Comparison of ENCODE assay signal across 8 cellular contexts in the genomic region with DNA sequence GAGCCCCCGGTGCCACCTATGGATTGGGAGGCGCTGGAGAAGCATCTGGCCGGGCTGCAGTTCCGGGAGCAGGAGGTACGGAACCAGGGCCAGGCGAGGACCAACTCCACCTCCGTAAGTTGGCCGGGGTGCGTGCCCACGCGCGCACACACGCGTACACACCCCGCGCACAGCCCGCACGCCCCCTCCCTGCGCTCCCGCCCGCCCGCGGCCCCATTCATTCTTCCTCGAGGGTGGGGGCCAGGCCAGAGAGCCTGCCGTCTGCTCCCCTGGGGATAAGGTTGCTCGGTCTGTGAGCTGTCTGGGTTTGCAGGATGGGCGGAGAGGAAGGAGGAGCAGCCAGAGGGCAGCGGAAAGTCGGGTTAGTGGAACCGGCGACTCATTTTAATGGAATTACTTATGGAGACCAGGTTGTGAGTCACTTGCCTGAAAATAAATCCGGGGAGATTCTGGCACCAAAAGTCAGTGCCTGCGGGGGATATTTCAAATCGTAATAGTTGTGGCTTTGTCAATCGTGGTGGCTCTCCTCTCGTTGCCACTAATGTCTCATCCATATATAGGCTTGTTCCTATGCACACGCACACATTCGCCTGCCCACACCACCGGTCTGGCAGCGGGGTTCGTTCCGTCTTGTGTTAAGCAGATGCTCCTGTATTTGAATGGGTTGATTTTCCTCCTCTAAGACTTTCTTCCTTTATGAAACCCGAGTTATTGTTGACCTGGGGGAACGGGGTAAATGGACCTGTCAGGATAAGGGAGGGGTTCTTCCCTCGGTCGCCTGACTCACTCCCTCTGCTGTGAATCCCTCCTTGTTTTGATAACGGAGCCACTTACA.
DNase-seq lines count a peak whose midpoint lies in the region; ATAC-seq lines count a peak whose summit lies in the region.

No MANE protein-coding gene starts in this region.

- no peak for ATAC-seq in natural killer cell treated with Interleukin-12 subunit alpha and Interleukin-12 subunit beta and Interleukin-15 and Interleukin-18, amount 100 ng/mL, for 72 hours
- ATAC-seq in HG03378 (IDR thresholded peaks at IDR 0.05; ENCODE audit: unreplicated experiment) (no peak), GM18520 (IDR thresholded peaks at IDR 0.05; ENCODE audit: unreplicated experiment) (no peak)

- H3K27ac Mint-ChIP-seq in activated T-helper 1 cell treated with anti-CD3 and anti-CD28 coated beads, Interleukin-12 subunit alpha, Interleukin-12 subunit beta, Interleukin-2, Interleukin-4 antibody, amounts not matched to agents 30 ng/mL and 10 ng/mL and 1 ng/mL, durations not matched to agents 14 hours and 24 hours and 36 hours, result no peak overlapping the region
- no peak overlapping the region for H3K27ac Mint-ChIP-seq in natural killer cell treated with Interleukin-12 subunit alpha and Interleukin-12 subunit beta and Interleukin-15 and Interleukin-18, amount 100 ng/mL, for 72 hours

- DNase-seq in SHP77 (lab: John Stamatoyannopoulos, UW) (peak; percentile 10 to 33), SHP77 treated with DMSO at 0.1 percent for 48 hours (lab: John Stamatoyannopoulos, UW) (no peak), NCI-H187 treated with DMSO at 0.1 percent for 48 hours (lab: John Stamatoyannopoulos, UW) (peak; percentile 32), foreskin melanocyte (peak; percentile 91)
- no peak for DNase-seq in activated T-helper 1 cell treated with anti-CD3 and anti-CD28 coated beads, Interleukin-12 subunit alpha, Interleukin-12 subunit beta, Interleukin-2, Interleukin-4 antibody, amounts not matched to agents 30 ng/mL and 10 ng/mL and 1 ng/mL, durations not matched to agents 14 hours and 24 hours and 36 hours (ENCODE audit: low spot score)
- DNase-seq in natural killer cell treated with Interleukin-12 subunit alpha and Interleukin-12 subunit beta and Interleukin-15 and Interleukin-18, amount 100 ng/mL, for 72 hours (ENCODE audit: low spot score), result no peak

- H3K36me3 Mint-ChIP-seq in activated T-helper 1 cell treated with anti-CD3 and anti-CD28 coated beads, Interleukin-12 subunit alpha, Interleukin-12 subunit beta, Interleukin-2, Interleukin-4 antibody, amounts not matched to agents 30 ng/mL and 10 ng/mL and 1 ng/mL, durations not matched to agents 14 hours and 24 hours and 36 hours (ENCODE audit: low read depth), result no peaks in the 10 kb centered on the region
- no peaks in the 10 kb centered on the region for H3K36me3 Mint-ChIP-seq in natural killer cell treated with Interleukin-12 subunit alpha and Interleukin-12 subunit beta and Interleukin-15 and Interleukin-18, amount 100 ng/mL, for 72 hours

- H3K4me3 Mint-ChIP-seq in activated T-helper 1 cell treated with anti-CD3 and anti-CD28 coated beads, Interleukin-12 subunit alpha, Interleukin-12 subunit beta, Interleukin-2, Interleukin-4 antibody, amounts not matched to agents 30 ng/mL and 10 ng/mL and 1 ng/mL, durations not matched to agents 14 hours and 24 hours and 36 hours, result peak overlapping the region; percentile 60
- H3K4me3 Mint-ChIP-seq in natural killer cell treated with Interleukin-12 subunit alpha and Interleukin-12 subunit beta and Interleukin-15 and Interleukin-18, amount 100 ng/mL, for 72 hours, result peak overlapping the region; percentile 45

- peaks cover 61% of the 10 kb centered on the region for H3K27me3 Mint-ChIP-seq in activated T-helper 1 cell treated with anti-CD3 and anti-CD28 coated beads, Interleukin-12 subunit alpha, Interleukin-12 subunit beta, Interleukin-2, Interleukin-4 antibody, amounts not matched to agents 30 ng/mL and 10 ng/mL and 1 ng/mL, durations not matched to agents 14 hours and 24 hours and 36 hours (ENCODE audit: insufficient read depth)
- peaks cover 33 to 58% of the 10 kb centered on the region in 2 donors for H3K27me3 Mint-ChIP-seq in natural killer cell treated with Interleukin-12 subunit alpha and Interleukin-12 subunit beta and Interleukin-15 and Interleukin-18, amount 100 ng/mL, for 72 hours

- H3K4me1 Mint-ChIP-seq in activated T-helper 1 cell treated with anti-CD3 and anti-CD28 coated beads, Interleukin-12 subunit alpha, Interleukin-12 subunit beta, Interleukin-2, Interleukin-4 antibody, amounts not matched to agents 30 ng/mL and 10 ng/mL and 1 ng/mL, durations not matched to agents 14 hours and 24 hours and 36 hours (ENCODE audit: low read depth), result peaks cover 10% of the 10 kb centered on the region
- peaks cover 11% of the 10 kb centered on the region in 2 donors for H3K4me1 Mint-ChIP-seq in natural killer cell treated with Interleukin-12 subunit alpha and Interleukin-12 subunit beta and Interleukin-15 and Interleukin-18, amount 100 ng/mL, for 72 hours (ENCODE audit: low read depth in 2 of 2)

- intact Hi-C loops in activated T-helper 1 cell treated with anti-CD3 and anti-CD28 coated beads, Interleukin-12 subunit alpha, Interleukin-12 subunit beta, Interleukin-2, Interleukin-4 antibody, amounts not matched to agents 30 ng/mL and 10 ng/mL and 1 ng/mL, durations not matched to agents 14 hours and 24 hours and 36 hours (cut with micrococcal nuclease), result loop anchor here (10.0 kb wide), 1 partner anchor 1660 kb away; a partner anchor contains a TSS

- no peaks in the 10 kb centered on the region for H3K9me3 Mint-ChIP-seq in activated T-helper 1 cell treated with anti-CD3 and anti-CD28 coated beads, Interleukin-12 subunit alpha, Interleukin-12 subunit beta, Interleukin-2, Interleukin-4 antibody, amounts not matched to agents 30 ng/mL and 10 ng/mL and 1 ng/mL, durations not matched to agents 14 hours and 24 hours and 36 hours
- H3K9me3 Mint-ChIP-seq in natural killer cell treated with Interleukin-12 subunit alpha and Interleukin-12 subunit beta and Interleukin-15 and Interleukin-18, amount 100 ng/mL, for 72 hours, result no peaks in the 10 kb centered on the region

Comparison
In these comparisons a context has a peak if more than half of its experiments do, and no peak if none do; other contexts are left out.
1. DNase-seq: peak in SHP77 (2 of 2), NCI-H187 treated with DMSO at 0.1 percent for 48 hours (single experiment) and foreskin melanocyte (single experiment); none in SHP77 treated with DMSO at 0.1 percent for 48 hours (single experiment), activated T-helper 1 cell treated with anti-CD3 and anti-CD28 coated beads, Interleukin-12 subunit alpha, Interleukin-12 subunit beta, Interleukin-2, Interleukin-4 antibody, amounts not matched to agents 30 ng/mL and 10 ng/mL and 1 ng/mL, durations not matched to agents 14 hours and 24 hours and 36 hours (single experiment) and natural killer cell treated with Interleukin-12 subunit alpha and Interleukin-12 subunit beta and Interleukin-15 and Interleukin-18, amount 100 ng/mL, for 72 hours (single experiment).